In the genomic region with DNA sequence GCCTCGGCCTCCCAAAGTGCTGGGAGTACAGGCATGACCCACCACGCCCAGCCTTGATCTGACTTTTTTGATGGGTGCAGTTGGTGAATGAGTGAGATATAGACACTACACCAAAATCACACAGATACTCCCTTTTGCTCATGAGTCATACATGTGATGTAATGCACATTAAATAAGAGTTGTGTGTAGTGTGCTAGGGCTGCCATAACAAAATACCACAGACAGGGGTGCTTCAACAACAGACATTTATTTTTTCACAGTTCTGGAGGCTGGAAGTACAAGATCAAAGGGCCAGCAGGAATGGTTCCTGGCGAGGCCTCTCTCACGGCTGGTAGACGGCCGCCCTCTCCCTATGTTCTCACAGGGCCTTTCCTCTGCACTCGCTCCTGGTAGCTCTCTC, we compare ENCODE assay signal across 19 cellular contexts. TPM values are rescaled to one million over a fixed set of nuclear protein-coding genes. Genes with fewer than 3 reads are reported as not detected.
DNase-seq lines count a peak whose midpoint lies in the region; ATAC-seq and TF ChIP-seq lines count a peak whose summit lies in the region.
"Had no signal": no experiment of that assay in that cellular context is flagged by ENCODE, and none has a peak within 500 bp of the region (broad histone marks: within the 10 kb centered on the region; RNA-seq: fewer than 3 reads in every experiment).

No MANE protein-coding gene starts in this region.

- BruUV-seq in MCF 10A (replicated peaks; lab: Mats Ljungman, UMichigan) = no TSS peak

- H3K27me3 Mint-ChIP-seq in MCF 10A (ENCODE audit: insufficient read depth, unreplicated experiment) = no peaks in the 10 kb centered on the region
- peaks cover 2 to 25% (median 22%) of the 10 kb centered on the region in 5 donors for H3K27me3 Mint-ChIP-seq in naive thymus-derived CD8-positive, alpha-beta T cell

- H3K4me3 Mint-ChIP-seq in MCF 10A (ENCODE audit: unreplicated experiment) = no peak overlapping the region
- no peak overlapping the region for H3K4me3 Mint-ChIP-seq in naive thymus-derived CD8-positive, alpha-beta T cell
- H3K4me3 Mint-ChIP-seq: T-helper 17 cell had no signal

- peak; percentile 19 for DNase-seq in MCF 10A (ENCODE audit: unreplicated experiment)
- no peak for DNase-seq in breast epithelium (ENCODE audit: low spot score in 2 of 2)
- DNase-seq in RKO (ENCODE audit: low spot score) = peak; percentile 15
- peak; percentile 4 for DNase-seq in fibroblast of peridontal ligament (ENCODE audit: extremely low read depth)
- no peak for DNase-seq in ovary
- DNase-seq in MG63 = no peak
- no peak for DNase-seq in Peyer's patch
- DNase-seq in naive thymus-derived CD8-positive, alpha-beta T cell = no peak
- DNase-seq: COR-L47, DMS153, KG1, MM.1S, NCI-H146, NCI-H2081 treated with DMSO at 0.1 percent for 48 hours, NCI-H345, Right ventricle myocardium superior, SK-N-SH, T-helper 17 cell had no signal

- no peaks in the 10 kb centered on the region for H3K36me3 ChIP-seq in breast epithelium
- H3K36me3 ChIP-seq in ovary = no peaks in the 10 kb centered on the region
- H3K36me3 ChIP-seq in MG63 = no peaks in the 10 kb centered on the region
- H3K36me3 ChIP-seq in Peyer's patch = peaks cover 0 to 34% (median 0%) of the 10 kb centered on the region in 3 donors

- no peak overlapping the region for H3K27ac Mint-ChIP-seq in MCF 10A (ENCODE audit: low read depth, unreplicated experiment)
- no peak overlapping the region for H3K27ac Mint-ChIP-seq in naive thymus-derived CD8-positive, alpha-beta T cell
- H3K27ac Mint-ChIP-seq: T-helper 17 cell had no signal

- POLR2A ChIA-PET in MCF 10A (lab: Yijun Ruan, JAX) = no interaction called here
- POLR2A ChIA-PET in naive thymus-derived CD8-positive, alpha-beta T cell (lab: Charles Lee) = no interaction called here

- H3K9me3 ChIP-seq in breast epithelium (no peaks in the 10 kb centered on the region), ovary (no peaks in the 10 kb centered on the region), MG63 (no peaks in the 10 kb centered on the region), Peyer's patch (no peaks in the 10 kb centered on the region)
- H3K9me3 ChIP-seq: SK-N-SH had no signal

- no peaks in the 10 kb centered on the region for H3K4me1 Mint-ChIP-seq in MCF 10A (ENCODE audit: insufficient read depth, unreplicated experiment)
- peaks cover 0 to 2% (median 0%) of the 10 kb centered on the region in 4 donors for H3K4me1 Mint-ChIP-seq in naive thymus-derived CD8-positive, alpha-beta T cell
- H3K4me1 Mint-ChIP-seq: T-helper 17 cell had no signal

- CTCF ChIA-PET in MCF 10A (lab: Yijun Ruan, JAX) = no interaction called here

- H3K9me3 Mint-ChIP-seq in MCF 10A (ENCODE audit: unreplicated experiment) = no peaks in the 10 kb centered on the region
- no peaks in the 10 kb centered on the region for H3K9me3 Mint-ChIP-seq in naive thymus-derived CD8-positive, alpha-beta T cell

- WGBS in ovary, 3 donors = 98% methylated on average over 7 of the region's 7 CpGs

- TF ChIP-seq POLR2A in breast epithelium (IDR thresholded peaks at IDR 0.05) = no peak
- no peak for TF ChIP-seq POLR2A in ovary (IDR thresholded peaks at IDR 0.05)
- TF ChIP-seq POLR2A in Peyer's patch (IDR thresholded peaks at IDR 0.05) = no peak

- H3K4me3 ChIP-seq in breast epithelium (no peak overlapping the region), ovary (no peak overlapping the region), MG63 (no peak overlapping the region), Peyer's patch (no peak overlapping the region)

- H3K4me1 ChIP-seq in breast epithelium (peaks cover 0 to 3% of the 10 kb centered on the region in 2 donors), ovary (ENCODE audit: insufficient read depth) (peaks cover 1% of the 10 kb centered on the region), Peyer's patch (no peaks in the 10 kb centered on the region)

- H3K27ac ChIP-seq in breast epithelium = no peak overlapping the region
- H3K27ac ChIP-seq in ovary = no peak overlapping the region
- H3K27ac ChIP-seq in Peyer's patch = no peak overlapping the region
- H3K27ac ChIP-seq: C4-2B had no signal

- no peak for ATAC-seq in naive thymus-derived CD8-positive, alpha-beta T cell
- ATAC-seq: T-helper 17 cell had no signal

- peaks cover 15% of the 10 kb centered on the region for H3K36me3 Mint-ChIP-seq in MCF 10A (ENCODE audit: insufficient read depth, unreplicated experiment)
- H3K36me3 Mint-ChIP-seq in naive thymus-derived CD8-positive, alpha-beta T cell = no peaks in the 10 kb centered on the region

- no peak for TF ChIP-seq EP300 in ovary (IDR thresholded peaks at IDR 0.05)

- intact Hi-C loops in MCF 10A (cut with micrococcal nuclease) = no loop called here
- intact Hi-C loops in breast epithelium (cut with DNase I; ENCODE audit: low total_unique reads) = no loop called here
- intact Hi-C loops in ovary (cut with DNase I) = no loop called here

- H3K27me3 ChIP-seq in breast epithelium (no peaks in the 10 kb centered on the region), ovary (no peaks in the 10 kb centered on the region), MG63 (no peaks in the 10 kb centered on the region), Peyer's patch (no peaks in the 10 kb centered on the region)

- no peak for TF ChIP-seq CTCF in MCF 10A (IDR thresholded peaks at IDR 0.05; ENCODE audit: unreplicated experiment)
- TF ChIP-seq CTCF in breast epithelium (IDR thresholded peaks at IDR 0.05) = no peak
- TF ChIP-seq CTCF in ovary (IDR thresholded peaks at IDR 0.05) = no peak
- no peak for TF ChIP-seq CTCF in Peyer's patch (IDR thresholded peaks at IDR 0.05)

RNA-seq across cellular contexts. Expression of gene GBX2, which starts 46.6 kb away (rescaled TPM):
- total RNA-seq in MCF 10A (2022) = not detected in 2 replicates
- total RNA-seq in breast epithelium = not detected
- not detected for total RNA-seq in ovary
- polyA plus RNA-seq in ovary = not detected
- 0.94 TPM in 1 of 2 replicates, not detected in the other for total RNA-seq in MG63 (2014; rRNA removed; shearing (Covaris generic); ENCODE audit: low replicate concordance)
- total RNA-seq in Peyer's patch = not detected
- not detected for total RNA-seq in naive thymus-derived CD8-positive, alpha-beta T cell
- polyA plus RNA-seq in naive thymus-derived CD8-positive, alpha-beta T cell = not detected
- total RNA-seq: Right ventricle myocardium superior, T-helper 17 cell had no signal

Comparison
In these comparisons a context has a peak if more than half of its experiments do, and no peak if none do; other contexts are left out.
1. DNase-seq: peak in MCF 10A (single experiment), RKO (single experiment) and fibroblast of peridontal ligament (single experiment); none in breast epithelium (0 of 2), ovary (0 of 5), MG63 (single experiment), Peyer's patch (0 of 3) and naive thymus-derived CD8-positive, alpha-beta T cell (0 of 10).